31 cellular contexts compared by ENCODE assay signal in the genomic region with DNA sequence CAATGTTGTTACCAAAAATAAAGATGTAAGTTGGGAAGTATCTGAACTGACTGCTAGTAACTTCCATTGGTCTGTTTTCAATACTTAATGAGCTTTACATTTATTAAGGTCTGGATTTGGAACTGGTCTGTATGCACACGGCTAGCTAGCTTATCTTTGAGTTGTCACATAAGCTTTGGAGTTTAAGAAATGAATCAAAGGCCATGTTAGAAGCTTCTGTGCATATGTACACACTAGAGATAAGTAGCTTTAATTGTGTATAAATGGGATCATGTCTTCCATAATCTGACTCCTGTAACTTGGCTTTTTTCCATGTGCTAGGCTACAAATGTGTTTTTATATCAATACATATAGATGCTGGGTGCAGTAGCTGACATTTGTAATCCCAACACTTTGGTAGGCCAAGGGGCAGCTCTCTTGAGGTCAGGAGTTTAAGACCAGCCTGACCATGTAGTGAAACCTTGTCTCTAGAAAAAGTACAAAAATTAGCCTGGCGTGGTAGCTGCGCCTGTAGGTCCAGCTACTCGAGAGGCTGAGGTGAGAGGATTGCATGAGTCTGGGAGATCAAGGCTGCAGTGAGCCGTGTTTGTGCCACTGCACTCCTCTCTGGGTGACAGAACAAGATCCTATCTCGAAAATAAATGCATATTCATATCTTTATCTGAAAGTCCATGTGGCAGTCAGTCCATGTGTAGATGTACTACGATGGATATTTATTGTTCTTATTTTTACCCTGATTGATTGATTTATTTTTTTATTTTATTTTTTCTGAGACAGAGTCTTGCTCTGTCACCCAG.
"Had no signal": no experiment of that assay in that cellular context is flagged by ENCODE, and none has a peak within 500 bp of the region (broad histone marks: within the 10 kb centered on the region; RNA-seq: fewer than 3 reads in every experiment).

No MANE protein-coding gene starts in this region.

- H3K27me3 ChIP-seq: cardiac muscle cell had no signal

- DNase-seq: activated CD4-positive, alpha-beta T cell treated with anti-CD3 and anti-CD28 coated beads, Interleukin-2, amount 10 ng/mL, durations not matched to agents 24 days and 14 days; activated CD4-positive, alpha-beta T cell treated with anti-CD3 and anti-CD28 coated beads, Interleukin-2, amount 50 U/mL, for 4 hours; activated CD8-positive, alpha-beta T cell treated with anti-CD3 and anti-CD28 coated beads for 36 hours; activated effector memory CD4-positive, alpha-beta T cell treated with anti-CD3 and anti-CD28 coated beads, Interleukin-2, amount 50 U/mL, for 16 hours; activated naive CD4-positive, alpha-beta T cell; activated naive CD4-positive, alpha-beta T cell treated with anti-CD3 and anti-CD28 coated beads, Interleukin-2, amount 50 U/mL, for 16 hours; activated naive CD8-positive, alpha-beta T cell treated with anti-CD3 and anti-CD28 coated beads for 36 hours; activated T-cell treated with anti-CD3 and anti-CD28 coated beads, Interleukin-2, amount 50 U/mL, for 1 hour; activated T-cell treated with anti-CD3 and anti-CD28 coated beads, Interleukin-2, amount 50 U/mL, for 72 hours; amniotic stem cell; aorta; Kasumi-1; MM.1S; MV-4-11; NCI-H1092; NCI-H1417 treated with DMSO at 0.1 percent for 48 hours; NCI-H187 treated with DMSO at 0.1 percent for 48 hours; NCI-H2081; NCI-H2171 treated with DMSO at 0.1 percent for 48 hours; NCI-H2227 treated with DMSO at 0.1 percent for 48 hours; NCI-H446; NCI-H510A treated with DMSO at 0.1 percent for 48 hours; NCI-H526 treated with DMSO at 0.1 percent for 48 hours; NCI-H774; PC-9; SIG-M5 had no signal

- H2AFZ ChIP-seq: PC-9 had no signal

- FAIRE-seq: TTC549 had no signal

- H3K27ac ChIP-seq: cardiac muscle cell, PC-9, RWPE1 had no signal

- H3K4me2 ChIP-seq: PC-9 had no signal

- H3K4me3 ChIP-seq: cardiac muscle cell, PC-9 had no signal

- ATAC-seq: activated CD8-positive, alpha-beta T cell treated with anti-CD3 and anti-CD28 coated beads for 36 hours; activated T-cell treated with anti-CD3 and anti-CD28 coated beads, Interleukin-2, amount 50 U/mL, for 72 hours; activated T-helper 17 cell treated with anti-CD3 and anti-CD28 coated beads, Interleukin-2, amount 50 U/mL, for 72 hours; Right ventricle myocardium inferior had no signal
